18 cellular contexts compared by ENCODE assay signal in genomic region chr15:25717861-25718504, GRCh38.
DNase-seq lines count a peak whose midpoint lies in the region; ATAC-seq, FAIRE-seq and TF ChIP-seq lines count a peak whose summit lies in the region.
"Had no signal": no experiment of that assay in that cellular context is flagged by ENCODE, and none has a peak within 500 bp of the region (broad histone marks: within the 10 kb centered on the region; RNA-seq: fewer than 3 reads in every experiment).

No MANE protein-coding gene starts in this region.

- TF ChIP-seq CTCF in activated B cell treated with CpG ODN at 0.5 μM for 24 hours (IDR thresholded peaks at IDR 0.05) (no peak), nephron progenitor cell (IDR thresholded peaks at IDR 0.05) (no peak), HepG2 (CRISPR knock-in tag; IDR thresholded peaks at IDR 0.05) (no peak)
- no peak for TF ChIP-seq CTCF in CD4-positive, alpha-beta T cell (IDR thresholded peaks at IDR 0.05)

- H3K36me3 ChIP-seq in HepG2 (replicated peaks in 1 of 2; ENCODE audit: control insufficient read depth in 1 of 2, insufficient read depth in 2 of 2, low read length in 2 of 2), result no peaks in the 10 kb centered on the region

- no peak overlapping the region for H3K9ac ChIP-seq in HepG2 (ENCODE audit: insufficient read depth, low read depth, low read length)

- no peaks in the 10 kb centered on the region for H3K36me3 Mint-ChIP-seq in activated B cell treated with CpG ODN at 0.5 μM for 24 hours (ENCODE audit: low read depth)
- H3K36me3 Mint-ChIP-seq in nephron progenitor cell (ENCODE audit: low read depth), result no peaks in the 10 kb centered on the region
- H3K36me3 Mint-ChIP-seq in CD4-positive, alpha-beta T cell (ENCODE audit: low read depth), result peaks cover 38% of the 10 kb centered on the region
- H3K36me3 Mint-ChIP-seq: naive B cell had no signal

- no peaks in the 10 kb centered on the region for H4K20me1 ChIP-seq in HepG2 (ENCODE audit: insufficient read depth, low read length)

- H3K4me3 Mint-ChIP-seq in activated B cell treated with CpG ODN at 0.5 μM for 24 hours, result no peak overlapping the region
- no peak overlapping the region for H3K4me3 Mint-ChIP-seq in nephron progenitor cell
- H3K4me3 Mint-ChIP-seq in CD4-positive, alpha-beta T cell, result no peak overlapping the region
- H3K4me3 Mint-ChIP-seq: stimulated activated effector memory CD8-positive, alpha-beta T cell treated with anti-CD3 and anti-CD28 coated beads, Interleukin-12 subunit alpha, Interleukin-12 subunit beta, amount 100 ng/mL, for 72 hours had no signal

- intact Hi-C loops in activated B cell treated with CpG ODN at 0.5 μM for 24 hours (cut with micrococcal nuclease), result no loop called here
- intact Hi-C loops in CD4-positive, alpha-beta T cell (cut with DNase I, micrococcal nuclease), result no loop called here
- intact Hi-C loops in HepG2 (cut with micrococcal nuclease; ENCODE audit: unreplicated experiment), result no loop called here

- POLR2A ChIA-PET in activated B cell treated with CpG ODN at 0.5 μM for 24 hours (lab: Charles Lee), result no interaction called here
- POLR2A ChIA-PET in CD4-positive, alpha-beta T cell (lab: Charles Lee), result no interaction called here
- POLR2A ChIA-PET in HepG2 (lab: Yijun Ruan, JAX), result no interaction called here

- TF ChIP-seq RAD21 in HepG2 (CRISPR knock-in tag; IDR thresholded peaks at IDR 0.05), result no peak

- H2AFZ ChIP-seq in HepG2 (ENCODE audit: low read length), result no peak overlapping the region

- no peak for TF ChIP-seq POLR2A in HepG2 (IDR thresholded peaks at IDR 0.05; ENCODE audit: insufficient read depth in 1 of 2, low read depth in 2 of 2, low read length in 2 of 2)

- CTCF ChIA-PET in activated B cell treated with CpG ODN at 0.5 μM for 24 hours (lab: Charles Lee) (no interaction called here), HepG2 (lab: Yijun Ruan, JAX; ENCODE audit: low intra/inter-chr PET ratio, low total read pairs) (no interaction called here)
- CTCF ChIA-PET in CD4-positive, alpha-beta T cell (lab: Charles Lee), result no interaction called here

- no peaks in the 10 kb centered on the region for H3K27me3 ChIP-seq in CD4-positive, alpha-beta T cell (ENCODE audit: control insufficient read depth, insufficient read depth, low read length)
- H3K27me3 ChIP-seq in HepG2 (ENCODE audit: control insufficient read depth in 1 of 2, insufficient read depth in 2 of 2, low read length in 2 of 2), result peaks cover 0 to 3% of the 10 kb centered on the region in 2 experiments; a peak in 2 of 5 replicates

- H3K9me3 ChIP-seq in CD4-positive, alpha-beta T cell (ENCODE audit: control insufficient read depth, low read length), result no peaks in the 10 kb centered on the region
- H3K9me3 ChIP-seq in HepG2 (ENCODE audit: low read length), result no peaks in the 10 kb centered on the region
- H3K9me3 ChIP-seq: HAP-1 had no signal

- no peak overlapping the region for H3K4me3 ChIP-seq in HepG2 (replicated peaks in 1 of 3; ENCODE audit: insufficient read depth in 1 of 3, low read depth in 2 of 3, low read length in 3 of 3)
- H3K4me3 ChIP-seq: HAP-1 had no signal

- FAIRE-seq in HepG2 (lab: Jason Lieb, UNC), result no peak
- FAIRE-seq: bronchial epithelial cell had no signal

- WGBS in HepG2 (ENCODE audit: low lambda C conversion rate), result 73% methylated on average over 13 of the region's 27 CpGs

- no peaks in the 10 kb centered on the region for H3K4me1 ChIP-seq in HepG2 (ENCODE audit: insufficient read depth, low read length)
- H3K4me1 ChIP-seq: HAP-1 had no signal

- no peak overlapping the region for H3K27ac ChIP-seq in CD4-positive, alpha-beta T cell (ENCODE audit: low read depth, low read length)
- no peak overlapping the region for H3K27ac ChIP-seq in HepG2 (ENCODE audit: extremely low read length, insufficient read depth, low read length)
- H3K27ac ChIP-seq: C4-2B had no signal

- in situ Hi-C loops in HepG2 (cut with HindIII; ENCODE audit: extremely low pct_ligation_motif_present, low pct_unique_long_range_greater_than_20kb), result loop anchor here (10.0 kb wide), 1 partner anchor 203 kb away; no protein-coding TSS in a partner anchor

- H3K4me1 Mint-ChIP-seq in activated B cell treated with CpG ODN at 0.5 μM for 24 hours (peaks cover 11% of the 10 kb centered on the region), nephron progenitor cell (peaks cover 16% of the 10 kb centered on the region)
- H3K4me1 Mint-ChIP-seq in CD4-positive, alpha-beta T cell (ENCODE audit: low read depth), result no peaks in the 10 kb centered on the region
- H3K4me1 Mint-ChIP-seq: stimulated activated effector memory CD8-positive, alpha-beta T cell treated with anti-CD3 and anti-CD28 coated beads, Interleukin-12 subunit alpha, Interleukin-12 subunit beta, amount 100 ng/mL, for 72 hours had no signal

- no peak overlapping the region for H3K27ac Mint-ChIP-seq in activated B cell treated with CpG ODN at 0.5 μM for 24 hours
- H3K27ac Mint-ChIP-seq in nephron progenitor cell, result peak overlapping the region; percentile 78
- H3K27ac Mint-ChIP-seq in CD4-positive, alpha-beta T cell, result no peak overlapping the region
- H3K27ac Mint-ChIP-seq: activated T-helper 2 cell treated with anti-CD3 and anti-CD28 coated beads, Interferon-gamma antibody, Interleukin-2, Interleukin-4, amounts not matched to agents 10 μg/mL and 5 μg/mL and 100 μg/mL, durations not matched to agents 14 hours and 24 hours and 36 hours; stimulated activated effector memory CD8-positive, alpha-beta T cell treated with anti-CD3 and anti-CD28 coated beads, Interleukin-12 subunit alpha, Interleukin-12 subunit beta, amount 100 ng/mL, for 72 hours had no signal

- DNase-seq in GM03348 (ENCODE audit: low spot score) (peak; percentile 52), activated B cell treated with CpG ODN at 0.5 μM for 24 hours (no peak), nephron progenitor cell (no peak), HCEC 1CT (no peak), HepG2 (ENCODE audit: low spot score) (no peak)
- DNase-seq in CD4-positive, alpha-beta T cell, result no peak
- DNase-seq: activated CD4-positive, alpha-beta T cell treated with anti-CD3 and anti-CD28 coated beads, Interleukin-2, amount 50 U/mL, for 1 hour; naive B cell; NCI-H1436; stimulated activated CD4-positive, alpha-beta T cell treated with anti-CD3 and anti-CD28 coated beads, Interleukin-4, amount 100 ng/mL, for 24 hours; T-helper 2 cell had no signal

- peak; percentile 41 for ATAC-seq in HG02759 (IDR thresholded peaks at IDR 0.05; ENCODE audit: unreplicated experiment)
- peak; percentile 28 for ATAC-seq in activated B cell treated with CpG ODN at 0.5 μM for 24 hours (ENCODE audit: low read depth)
- ATAC-seq in CD4-positive, alpha-beta T cell (ENCODE audit: poor library complexity), result no peak
- no peak for ATAC-seq in HepG2
- no peak for ATAC-seq in HG03039 (IDR thresholded peaks at IDR 0.05; ENCODE audit: unreplicated experiment)
- ATAC-seq: stimulated activated effector memory CD8-positive, alpha-beta T cell treated with anti-CD3 and anti-CD28 coated beads, Interleukin-12 subunit alpha, Interleukin-12 subunit beta, amount 100 ng/mL, for 72 hours had no signal

- no peaks in the 10 kb centered on the region for H3K79me2 ChIP-seq in HepG2 (ENCODE audit: insufficient read depth, low read length)

- peaks cover 25% of the 10 kb centered on the region for H3K27me3 Mint-ChIP-seq in activated B cell treated with CpG ODN at 0.5 μM for 24 hours
- peaks cover 3% of the 10 kb centered on the region for H3K27me3 Mint-ChIP-seq in nephron progenitor cell (ENCODE audit: low read depth, poor library complexity)
- H3K27me3 Mint-ChIP-seq in CD4-positive, alpha-beta T cell, result no peaks in the 10 kb centered on the region

- no peaks in the 10 kb centered on the region for H3K9me3 Mint-ChIP-seq in activated B cell treated with CpG ODN at 0.5 μM for 24 hours
- H3K9me3 Mint-ChIP-seq in nephron progenitor cell, result no peaks in the 10 kb centered on the region
- H3K9me3 Mint-ChIP-seq in CD4-positive, alpha-beta T cell, result no peaks in the 10 kb centered on the region
- H3K9me3 Mint-ChIP-seq: activated T-helper 2 cell treated with anti-CD3 and anti-CD28 coated beads, Interferon-gamma antibody, Interleukin-2, Interleukin-4, amounts not matched to agents 10 μg/mL and 5 μg/mL and 100 μg/mL, durations not matched to agents 14 hours and 24 hours and 36 hours; naive B cell; stimulated activated effector memory CD8-positive, alpha-beta T cell treated with anti-CD3 and anti-CD28 coated beads, Interleukin-12 subunit alpha, Interleukin-12 subunit beta, amount 100 ng/mL, for 72 hours had no signal

- no peak for TF ChIP-seq EP300 in HepG2 (IDR thresholded peaks at IDR 0.05; ENCODE audit: low read depth in 2 of 2, low read length in 2 of 2)
- TF ChIP-seq EP300 in HepG2 (CRISPR knock-in tag; IDR thresholded peaks at IDR 0.05; ENCODE audit: borderline replicate concordance), result no peak

- no TSS peak for BruUV-seq in HepG2 (replicated peaks; lab: Mats Ljungman, UMichigan)

- H3K4me2 ChIP-seq in HepG2 (ENCODE audit: low read depth, low read length), result no peak overlapping the region

TF ChIP-seq in HepG2, 621 proteins besides CTCF, POLR2A, EP300 and RAD21 (continues in another document):
- TF ChIP-seq, protein P1, sequence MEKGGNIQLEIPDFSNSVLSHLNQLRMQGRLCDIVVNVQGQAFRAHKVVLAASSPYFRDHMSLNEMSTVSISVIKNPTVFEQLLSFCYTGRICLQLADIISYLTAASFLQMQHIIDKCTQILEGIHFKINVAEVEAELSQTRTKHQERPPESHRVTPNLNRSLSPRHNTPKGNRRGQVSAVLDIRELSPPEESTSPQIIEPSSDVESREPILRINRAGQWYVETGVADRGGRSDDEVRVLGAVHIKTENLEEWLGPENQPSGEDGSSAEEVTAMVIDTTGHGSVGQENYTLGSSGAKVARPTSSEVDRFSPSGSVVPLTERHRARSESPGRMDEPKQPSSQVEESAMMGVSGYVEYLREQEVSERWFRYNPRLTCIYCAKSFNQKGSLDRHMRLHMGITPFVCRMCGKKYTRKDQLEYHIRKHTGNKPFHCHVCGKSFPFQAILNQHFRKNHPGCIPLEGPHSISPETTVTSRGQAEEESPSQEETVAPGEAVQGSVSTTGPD (CRISPR knock-in tag; IDR thresholded peaks at IDR 0.05), result no peak

Comparison
In these comparisons a context has a peak if more than half of its experiments do, and no peak if none do; other contexts are left out.
1. ATAC-seq: peak in HG02759 (single experiment) and activated B cell treated with CpG ODN at 0.5 μM for 24 hours (single experiment); none in CD4-positive, alpha-beta T cell (single experiment), HepG2 (single experiment) and HG03039 (single experiment).